ENCODE assay signal across 19 cellular contexts in the genomic region with DNA sequence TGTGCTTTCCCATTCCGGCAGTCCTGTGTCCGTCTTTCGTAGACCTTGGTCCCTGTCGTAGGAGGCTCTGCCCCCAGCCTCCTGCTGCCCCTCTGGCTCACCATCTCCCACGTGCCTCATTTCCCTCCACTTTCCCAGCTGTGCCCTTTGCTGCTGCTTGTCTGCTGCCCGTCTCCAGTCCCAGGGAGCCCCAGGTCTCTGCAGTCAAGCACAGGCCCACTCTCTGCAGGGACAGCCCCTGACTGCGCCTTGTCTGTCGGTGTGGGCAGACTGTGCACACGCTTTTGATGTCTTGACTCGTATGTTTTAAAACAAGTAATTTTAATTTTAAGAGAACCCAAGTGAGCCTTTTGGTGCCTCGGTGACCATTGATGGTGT. TPM values are rescaled to one million over a fixed set of nuclear protein-coding genes. Genes with fewer than 3 reads are reported as not detected.
A peak's percentile ranks its signal among the peaks of the same experiment; 100 is the strongest.
DNase-seq lines count a peak whose midpoint lies in the region; ATAC-seq lines count a peak whose summit lies in the region.
"Had no signal": no experiment of that assay in that cellular context is flagged by ENCODE, and none has a peak within 500 bp of the region (broad histone marks: within the 10 kb centered on the region; RNA-seq: fewer than 3 reads in every experiment).

No MANE protein-coding gene starts in this region.

- no peaks in the 10 kb centered on the region for H3K27me3 ChIP-seq in aorta (ENCODE audit: control insufficient read depth in 1 of 2, insufficient read depth in 2 of 2, low read length in 1 of 2)
- H3K27me3 ChIP-seq: BE2C had no signal

- no peaks in the 10 kb centered on the region for H3K9me3 ChIP-seq in aorta (ENCODE audit: control insufficient read depth, low read length)
- H3K9me3 ChIP-seq: BE2C had no signal

- no peak for DNase-seq in stimulated activated naive CD8-positive, alpha-beta T cell treated with anti-CD3 and anti-CD28 coated beads, Interleukin-15, amount 100 ng/mL, for 72 hours
- DNase-seq in stimulated activated naive CD8-positive, alpha-beta T cell treated with anti-CD3 and anti-CD28 coated beads, Interleukin-15, Interleukin-2, amounts not matched to agents 100 U/mL and 50 U/mL, for 24 hours = no peak
- DNase-seq in activated naive CD8-positive, alpha-beta T cell treated with anti-CD3 and anti-CD28 coated beads for 36 hours = no peak
- DNase-seq in naive thymus-derived CD8-positive, alpha-beta T cell = no peak
- DNase-seq in aorta (peak; percentile 18 to 48), NCI-H2196 treated with DMSO at 0.1 percent for 48 hours (lab: John Stamatoyannopoulos, UW; ENCODE audit: unreplicated experiment) (no peak), NCI-H2171 treated with DMSO at 0.1 percent for 48 hours (lab: John Stamatoyannopoulos, UW) (no peak), hypothalamus (lab: John Stamatoyannopoulos, UW) (no peak)
- DNase-seq: BE2C, Karpas-422, MM.1S, NCI-H1105, NCI-H187, NCI-H2171, NCI-H524 had no signal

- H3K4me3 ChIP-seq in aorta (ENCODE audit: low read length in 2 of 2) = no peak overlapping the region

- H3K36me3 Mint-ChIP-seq in activated naive CD8-positive, alpha-beta T cell treated with anti-CD3 and anti-CD28 coated beads for 36 hours = peaks cover 72% of the 10 kb centered on the region
- H3K36me3 Mint-ChIP-seq in naive thymus-derived CD8-positive, alpha-beta T cell = peaks cover 10 to 92% (median 35%) of the 10 kb centered on the region in 3 donors

- POLR2A ChIA-PET in naive thymus-derived CD8-positive, alpha-beta T cell (lab: Charles Lee) = interaction anchor here (0.6 to 2.3 kb wide), 6 partner anchors 8 to 910 kb away, joined by 3 to 10 read pairs (median 3); a partner anchor contains a TSS

- H3K36me3 ChIP-seq in aorta (ENCODE audit: control insufficient read depth in 1 of 2, insufficient read depth in 2 of 2, low read length in 1 of 2) = peaks cover 2 to 7% of the 10 kb centered on the region in 2 donors

- no peaks in the 10 kb centered on the region for H3K4me1 ChIP-seq in aorta (ENCODE audit: control insufficient read depth in 1 of 2, insufficient read depth in 2 of 2, low read length in 2 of 2)
- H3K4me1 ChIP-seq: BE2C had no signal

- 93 to 94% methylated on average over 11 of the region's 11 CpGs for WGBS in aorta, 2 donors

- H3K4me1 Mint-ChIP-seq in stimulated activated naive CD8-positive, alpha-beta T cell treated with anti-CD3 and anti-CD28 coated beads, Interleukin-15, amount 100 ng/mL, for 72 hours = peaks cover 88% of the 10 kb centered on the region
- peaks cover 53% of the 10 kb centered on the region for H3K4me1 Mint-ChIP-seq in activated naive CD8-positive, alpha-beta T cell treated with anti-CD3 and anti-CD28 coated beads for 36 hours
- peaks cover 5 to 53% (median 42%) of the 10 kb centered on the region in 4 donors for H3K4me1 Mint-ChIP-seq in naive thymus-derived CD8-positive, alpha-beta T cell

- no peak overlapping the region for H3K27ac ChIP-seq in aorta (ENCODE audit: low read depth in 1 of 2, low read length in 2 of 2)

- H3K27me3 Mint-ChIP-seq in stimulated activated naive CD8-positive, alpha-beta T cell treated with anti-CD3 and anti-CD28 coated beads, Interleukin-15, amount 100 ng/mL, for 72 hours = no peaks in the 10 kb centered on the region
- no peaks in the 10 kb centered on the region for H3K27me3 Mint-ChIP-seq in activated naive CD8-positive, alpha-beta T cell treated with anti-CD3 and anti-CD28 coated beads for 36 hours
- no peaks in the 10 kb centered on the region for H3K27me3 Mint-ChIP-seq in naive thymus-derived CD8-positive, alpha-beta T cell

- no peak for ATAC-seq in stimulated activated naive CD8-positive, alpha-beta T cell treated with anti-CD3 and anti-CD28 coated beads, Interleukin-15, amount 100 ng/mL, for 72 hours
- no peak for ATAC-seq in stimulated activated naive CD8-positive, alpha-beta T cell treated with anti-CD3 and anti-CD28 coated beads, Interleukin-15, Interleukin-2, amounts not matched to agents 100 U/mL and 50 U/mL, for 24 hours
- peak in 1 of 2 donors; percentile 25 for ATAC-seq in naive thymus-derived CD8-positive, alpha-beta T cell
- ATAC-seq in aorta (ENCODE audit: low FRiP score) = no peak

- intact Hi-C loops in aorta (cut with DNase I) = no loop called here

- H3K4me3 Mint-ChIP-seq in stimulated activated naive CD8-positive, alpha-beta T cell treated with anti-CD3 and anti-CD28 coated beads, Interleukin-15, amount 100 ng/mL, for 72 hours = peak overlapping the region; percentile 21 to 44
- no peak overlapping the region for H3K4me3 Mint-ChIP-seq in activated naive CD8-positive, alpha-beta T cell treated with anti-CD3 and anti-CD28 coated beads for 36 hours
- H3K4me3 Mint-ChIP-seq in naive thymus-derived CD8-positive, alpha-beta T cell = peak overlapping the region in 9 of 10 donors; percentile 19 to 80 (median 57)

- peaks cover 6 to 12% of the 10 kb centered on the region in 2 donors for H3K9me3 Mint-ChIP-seq in stimulated activated naive CD8-positive, alpha-beta T cell treated with anti-CD3 and anti-CD28 coated beads, Interleukin-15, amount 100 ng/mL, for 72 hours
- H3K9me3 Mint-ChIP-seq in activated naive CD8-positive, alpha-beta T cell treated with anti-CD3 and anti-CD28 coated beads for 36 hours = peaks cover 7% of the 10 kb centered on the region
- H3K9me3 Mint-ChIP-seq in naive thymus-derived CD8-positive, alpha-beta T cell = no peaks in the 10 kb centered on the region

- H3K27ac Mint-ChIP-seq in stimulated activated naive CD8-positive, alpha-beta T cell treated with anti-CD3 and anti-CD28 coated beads, Interleukin-15, amount 100 ng/mL, for 72 hours = peak overlapping the region in 1 of 2 donors; percentile 80
- peak overlapping the region; percentile 73 for H3K27ac Mint-ChIP-seq in activated naive CD8-positive, alpha-beta T cell treated with anti-CD3 and anti-CD28 coated beads for 36 hours
- peak overlapping the region in 7 of 10 donors; percentile 63 to 95 (median 83) for H3K27ac Mint-ChIP-seq in naive thymus-derived CD8-positive, alpha-beta T cell

RNA-seq across cellular contexts. Expression of a gene that starts 12.4 kb away (rescaled TPM):
- 10 to 100 TPM; 42.6 to 47.0 TPM for total RNA-seq in activated naive CD8-positive, alpha-beta T cell treated with anti-CD3 and anti-CD28 coated beads for 36 hours
- 10 to 100 TPM; 51.3 to 53.3 TPM for total RNA-seq in naive thymus-derived CD8-positive, alpha-beta T cell
- 1 to 10 TPM; 4.0 to 6.0 (median 4.4) TPM for polyA plus RNA-seq in naive thymus-derived CD8-positive, alpha-beta T cell
- 10 to 100 TPM; 31.9 to 43.9 TPM for total RNA-seq in aorta
- 10 to 100 TPM in 1 of 2 donors, 1 to 10 TPM in 1; 5.5 to 22.5 TPM for polyA plus RNA-seq in aorta

RNA-seq across cellular contexts. Expression of a gene that starts 23.4 kb away (rescaled TPM):
- 100 to 1,000 TPM; 492 to 506 TPM for total RNA-seq in activated naive CD8-positive, alpha-beta T cell treated with anti-CD3 and anti-CD28 coated beads for 36 hours
- total RNA-seq in naive thymus-derived CD8-positive, alpha-beta T cell = 10 to 100 TPM; 64.0 to 67.0 TPM
- polyA plus RNA-seq in naive thymus-derived CD8-positive, alpha-beta T cell = 100 to 1,000 TPM in 1 of 3 donors, 10 to 100 TPM in 2; 72.5 to 106 (median 92.7) TPM
- total RNA-seq in aorta = 10 to 100 TPM; 49.8 to 54.7 TPM
- 10 to 100 TPM; 57.6 to 75.0 TPM for polyA plus RNA-seq in aorta

RNA-seq across cellular contexts. Expression of a gene that starts 24.6 kb away (rescaled TPM):
- 100 to 1,000 TPM; 124 to 139 TPM for total RNA-seq in activated naive CD8-positive, alpha-beta T cell treated with anti-CD3 and anti-CD28 coated beads for 36 hours
- 100 to 1,000 TPM; 120 to 123 TPM for total RNA-seq in naive thymus-derived CD8-positive, alpha-beta T cell
- polyA plus RNA-seq in naive thymus-derived CD8-positive, alpha-beta T cell = 10 to 100 TPM; 24.8 to 36.8 (median 32.5) TPM
- total RNA-seq in aorta = 10 to 100 TPM; 42.5 to 49.8 TPM
- polyA plus RNA-seq in aorta = 100 to 1,000 TPM in 1 of 2 donors, 10 to 100 TPM in 1; 15.9 to 152 TPM

RNA-seq across cellular contexts. Expression of a gene that starts 39.1 kb away (rescaled TPM):
- 10 to 100 TPM; 63.4 to 66.6 TPM for total RNA-seq in activated naive CD8-positive, alpha-beta T cell treated with anti-CD3 and anti-CD28 coated beads for 36 hours
- 10 to 100 TPM; 93.5 to 99.2 TPM for total RNA-seq in naive thymus-derived CD8-positive, alpha-beta T cell
- 1 to 10 TPM; 1.4 to 4.6 (median 2.6) TPM for polyA plus RNA-seq in naive thymus-derived CD8-positive, alpha-beta T cell
- 10 to 100 TPM; 56.0 to 71.9 TPM for total RNA-seq in aorta
- 10 to 100 TPM in 1 of 2 donors, 1 to 10 TPM in 1; 6.3 to 37.1 TPM for polyA plus RNA-seq in aorta

RNA-seq across cellular contexts. Expression of a gene that starts 58.4 kb away (rescaled TPM):
- not detected for total RNA-seq in activated naive CD8-positive, alpha-beta T cell treated with anti-CD3 and anti-CD28 coated beads for 36 hours
- total RNA-seq in naive thymus-derived CD8-positive, alpha-beta T cell = not detected
- polyA plus RNA-seq in naive thymus-derived CD8-positive, alpha-beta T cell = not detected
- 1 to 10 TPM in 1 of 2 donors, under 1 TPM in 1; 0.78 to 4.0 TPM for total RNA-seq in aorta
- polyA plus RNA-seq in aorta = not detected
- total RNA-seq: H1, OCI-LY7, RPMI7951 had no signal
- polyA plus RNA-seq: AG04450, H1 had no signal

Comparison
In these comparisons a context has a peak if more than half of its experiments do, and no peak if none do; other contexts are left out.
1. DNase-seq: peak in aorta (2 of 2); none in stimulated activated naive CD8-positive, alpha-beta T cell treated with anti-CD3 and anti-CD28 coated beads, Interleukin-15, amount 100 ng/mL, for 72 hours (0 of 2), stimulated activated naive CD8-positive, alpha-beta T cell treated with anti-CD3 and anti-CD28 coated beads, Interleukin-15, Interleukin-2, amounts not matched to agents 100 U/mL and 50 U/mL, for 24 hours (single experiment), activated naive CD8-positive, alpha-beta T cell treated with anti-CD3 and anti-CD28 coated beads for 36 hours (single experiment), naive thymus-derived CD8-positive, alpha-beta T cell (0 of 10), NCI-H2196 treated with DMSO at 0.1 percent for 48 hours (single experiment), NCI-H2171 treated with DMSO at 0.1 percent for 48 hours (single experiment) and hypothalamus (0 of 51).
2. RNA of a gene that starts 23.4 kb away (total RNA-seq): 492 to 506 TPM in activated naive CD8-positive, alpha-beta T cell treated with anti-CD3 and anti-CD28 coated beads for 36 hours; 64.0 to 67.0 TPM in naive thymus-derived CD8-positive, alpha-beta T cell and 49.8 to 54.7 TPM in aorta; every median in the first group is over 4 times any median in the second.